1 cellular context compared by ENCODE assay signal in genomic region chr17:8175795-8176196, GRCh38.
TF ChIP-seq lines count a peak whose summit lies in the region.

No MANE protein-coding gene starts in this region.

TF ChIP-seq in K562, 482 proteins besides CTCF, POLR2A, EP300 and RAD21:
- TF ChIP-seq SUPT5H (IDR thresholded peaks at IDR 0.05) (no peak), HDAC1 (IDR thresholded peaks at IDR 0.05) (peak in 1 of 2 experiments; percentile 33; a peak in 1 of 4 replicates), DEAF1 (CRISPR knock-in tag; IDR thresholded peaks at IDR 0.05) (no peak), SP1 (CRISPR knock-in tag; IDR thresholded peaks at IDR 0.05) (0 out of 2 replicates have a peak, but pooled peaks have one; percentile 27), BRD9 (IDR thresholded peaks at IDR 0.05; ENCODE audit: low read depth, partially characterized antibody) (peak; percentile 15), CTBP1 (IDR thresholded peaks at IDR 0.05; ENCODE audit: borderline replicate concordance) (no peak), ETV5 (CRISPR knock-in tag; IDR thresholded peaks at IDR 0.05; ENCODE audit: low read depth) (0 out of 2 replicates have a peak, but pooled peaks have one; percentile 40), SAP30 (IDR thresholded peaks at IDR 0.05; ENCODE audit: borderline replicate concordance, insufficient read depth, low read depth, low read length, poor library complexity, severe bottlenecking) (peak; percentile 49), SPI1 (IDR thresholded peaks at IDR 0.05; ENCODE audit: borderline replicate concordance, low read depth, low read length) (peak; percentile 75), CBFB (CRISPR knock-in tag; IDR thresholded peaks at IDR 0.05) (peak; percentile 37; the same call in 1 of the 2 replicates), ATF7 (IDR thresholded peaks at IDR 0.05) (peak; percentile 17; the same call in 1 of the 2 replicates), ZFX (CRISPR knock-in tag; IDR thresholded peaks at IDR 0.05) (peak; percentile 12; the same call in 1 of the 2 replicates), PRPF4 (IDR thresholded peaks at IDR 0.05; ENCODE audit: insufficient read depth, low read depth, low read length, poor library complexity, severe bottlenecking) (no peak)
- TF ChIP-seq, protein P1, sequence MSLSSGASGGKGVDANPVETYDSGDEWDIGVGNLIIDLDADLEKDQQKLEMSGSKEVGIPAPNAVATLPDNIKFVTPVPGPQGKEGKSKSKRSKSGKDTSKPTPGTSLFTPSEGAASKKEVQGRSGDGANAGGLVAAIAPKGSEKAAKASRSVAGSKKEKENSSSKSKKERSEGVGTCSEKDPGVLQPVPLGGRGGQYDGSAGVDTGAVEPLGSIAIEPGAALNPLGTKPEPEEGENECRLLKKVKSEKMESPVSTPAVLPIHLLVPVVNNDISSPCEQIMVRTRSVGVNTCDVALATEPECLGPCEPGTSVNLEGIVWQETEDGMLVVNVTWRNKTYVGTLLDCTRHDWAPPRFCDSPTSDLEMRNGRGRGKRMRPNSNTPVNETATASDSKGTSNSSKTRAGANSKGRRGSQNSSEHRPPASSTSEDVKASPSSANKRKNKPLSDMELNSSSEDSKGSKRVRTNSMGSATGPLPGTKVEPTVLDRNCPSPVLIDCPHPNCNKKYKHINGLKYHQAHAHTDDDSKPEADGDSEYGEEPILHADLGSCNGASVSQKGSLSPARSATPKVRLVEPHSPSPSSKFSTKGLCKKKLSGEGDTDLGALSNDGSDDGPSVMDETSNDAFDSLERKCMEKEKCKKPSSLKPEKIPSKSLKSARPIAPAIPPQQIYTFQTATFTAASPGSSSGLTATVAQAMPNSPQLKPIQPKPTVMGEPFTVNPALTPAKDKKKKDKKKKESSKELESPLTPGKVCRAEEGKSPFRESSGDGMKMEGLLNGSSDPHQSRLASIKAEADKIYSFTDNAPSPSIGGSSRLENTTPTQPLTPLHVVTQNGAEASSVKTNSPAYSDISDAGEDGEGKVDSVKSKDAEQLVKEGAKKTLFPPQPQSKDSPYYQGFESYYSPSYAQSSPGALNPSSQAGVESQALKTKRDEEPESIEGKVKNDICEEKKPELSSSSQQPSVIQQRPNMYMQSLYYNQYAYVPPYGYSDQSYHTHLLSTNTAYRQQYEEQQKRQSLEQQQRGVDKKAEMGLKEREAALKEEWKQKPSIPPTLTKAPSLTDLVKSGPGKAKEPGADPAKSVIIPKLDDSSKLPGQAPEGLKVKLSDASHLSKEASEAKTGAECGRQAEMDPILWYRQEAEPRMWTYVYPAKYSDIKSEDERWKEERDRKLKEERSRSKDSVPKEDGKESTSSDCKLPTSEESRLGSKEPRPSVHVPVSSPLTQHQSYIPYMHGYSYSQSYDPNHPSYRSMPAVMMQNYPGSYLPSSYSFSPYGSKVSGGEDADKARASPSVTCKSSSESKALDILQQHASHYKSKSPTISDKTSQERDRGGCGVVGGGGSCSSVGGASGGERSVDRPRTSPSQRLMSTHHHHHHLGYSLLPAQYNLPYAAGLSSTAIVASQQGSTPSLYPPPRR (CRISPR knock-in tag; IDR thresholded peaks at IDR 0.05; ENCODE audit: borderline replicate concordance), result 0 out of 2 replicates have a peak, but pooled peaks have one; percentile 19
- TF ChIP-seq, protein P2, sequence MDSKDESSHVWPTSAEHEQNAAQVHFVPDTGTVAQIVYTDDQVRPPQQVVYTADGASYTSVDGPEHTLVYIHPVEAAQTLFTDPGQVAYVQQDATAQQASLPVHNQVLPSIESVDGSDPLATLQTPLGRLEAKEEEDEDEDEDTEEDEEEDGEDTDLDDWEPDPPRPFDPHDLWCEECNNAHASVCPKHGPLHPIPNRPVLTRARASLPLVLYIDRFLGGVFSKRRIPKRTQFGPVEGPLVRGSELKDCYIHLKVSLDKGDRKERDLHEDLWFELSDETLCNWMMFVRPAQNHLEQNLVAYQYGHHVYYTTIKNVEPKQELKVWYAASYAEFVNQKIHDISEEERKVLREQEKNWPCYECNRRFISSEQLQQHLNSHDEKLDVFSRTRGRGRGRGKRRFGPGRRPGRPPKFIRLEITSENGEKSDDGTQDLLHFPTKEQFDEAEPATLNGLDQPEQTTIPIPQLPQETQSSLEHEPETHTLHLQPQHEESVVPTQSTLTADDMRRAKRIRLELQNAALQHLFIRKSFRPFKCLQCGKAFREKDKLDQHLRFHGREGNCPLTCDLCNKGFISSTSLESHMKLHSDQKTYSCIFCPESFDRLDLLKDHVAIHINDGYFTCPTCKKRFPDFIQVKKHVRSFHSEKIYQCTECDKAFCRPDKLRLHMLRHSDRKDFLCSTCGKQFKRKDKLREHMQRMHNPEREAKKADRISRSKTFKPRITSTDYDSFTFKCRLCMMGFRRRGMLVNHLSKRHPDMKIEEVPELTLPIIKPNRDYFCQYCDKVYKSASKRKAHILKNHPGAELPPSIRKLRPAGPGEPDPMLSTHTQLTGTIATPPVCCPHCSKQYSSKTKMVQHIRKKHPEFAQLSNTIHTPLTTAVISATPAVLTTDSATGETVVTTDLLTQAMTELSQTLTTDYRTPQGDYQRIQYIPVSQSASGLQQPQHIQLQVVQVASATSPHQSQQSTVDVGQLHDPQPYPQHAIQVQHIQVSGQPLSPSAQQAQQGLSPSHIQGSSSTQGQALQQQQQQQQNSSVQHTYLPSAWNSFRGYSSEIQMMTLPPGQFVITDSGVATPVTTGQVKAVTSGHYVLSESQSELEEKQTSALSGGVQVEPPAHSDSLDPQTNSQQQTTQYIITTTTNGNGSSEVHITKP (IDR thresholded peaks at IDR 0.05; ENCODE audit: partially characterized antibody), result peak; percentile 91
TF ChIP-seq in K562: peak in this region for 11.
